ENCODE assay signal across 15 cellular contexts in the genomic region with DNA sequence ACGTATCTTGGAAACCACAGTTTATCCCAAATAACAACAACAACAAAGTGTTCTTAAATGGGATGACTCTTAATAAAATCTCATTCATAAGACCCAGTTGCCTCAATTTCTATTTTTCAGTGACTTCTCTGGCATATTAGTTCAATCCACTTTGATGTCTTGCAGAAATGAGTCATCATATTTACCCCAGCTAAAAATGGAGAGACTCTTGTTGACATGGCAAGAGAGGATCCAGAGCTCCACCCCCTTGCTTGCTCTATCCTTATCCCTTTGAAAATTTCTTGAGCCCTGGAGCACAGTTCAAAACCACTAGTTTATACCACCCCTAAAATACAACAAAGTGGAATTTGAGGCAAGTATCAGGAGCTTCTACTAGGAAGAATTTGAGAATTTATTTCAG. TPM values are rescaled to one million over a fixed set of nuclear protein-coding genes. Genes with fewer than 3 reads are reported as not detected.
"Had no signal": no experiment of that assay in that cellular context is flagged by ENCODE, and none has a peak within 500 bp of the region (broad histone marks: within the 10 kb centered on the region; RNA-seq: fewer than 3 reads in every experiment).

No MANE protein-coding gene starts in this region.

- ATAC-seq: left cardiac atrium, pancreas had no signal

- H3K4me3 ChIP-seq: pancreas, stomach, thoracic aorta had no signal

- DNase-seq: activated B cell treated with CpG ODN at 0.5 μM for 24 hours; activated CD4-positive, alpha-beta T cell treated with anti-CD3 and anti-CD28 coated beads, Interleukin-2, amount 10 ng/mL, durations not matched to agents 24 days and 14 days; activated naive CD4-positive, alpha-beta T cell treated with anti-CD3 and anti-CD28 coated beads, Interleukin-2, amount 10 ng/mL, durations not matched to agents 7 days and 5 days; cortex of kidney; effector memory CD4-positive, alpha-beta T cell; immature natural killer cell; left cardiac atrium; pancreas; stimulated activated CD4-positive, alpha-beta T cell treated with anti-CD3 and anti-CD28 coated beads, Interleukin-15, amount 100 ng/mL, for 24 hours; stimulated activated CD4-positive, alpha-beta T cell treated with anti-CD3 and anti-CD28 coated beads, Interleukin-4, amount 100 ng/mL, for 4 hours; stomach had no signal

- H3K4me1 Mint-ChIP-seq: activated B cell treated with CpG ODN at 0.5 μM for 24 hours; activated CD4-positive, alpha-beta T cell treated with anti-CD3 and anti-CD28 coated beads, Interleukin-2, amount 10 ng/mL, durations not matched to agents 24 days and 14 days; activated naive CD4-positive, alpha-beta T cell treated with anti-CD3 and anti-CD28 coated beads, Interleukin-2, amount 10 ng/mL, durations not matched to agents 7 days and 5 days; central memory CD8-positive, alpha-beta T cell; immature natural killer cell; nephron had no signal

- H3K4me3 Mint-ChIP-seq: activated B cell treated with CpG ODN at 0.5 μM for 24 hours; activated CD4-positive, alpha-beta T cell treated with anti-CD3 and anti-CD28 coated beads, Interleukin-2, amount 10 ng/mL, durations not matched to agents 24 days and 14 days; activated naive CD4-positive, alpha-beta T cell treated with anti-CD3 and anti-CD28 coated beads, Interleukin-2, amount 10 ng/mL, durations not matched to agents 7 days and 5 days; central memory CD8-positive, alpha-beta T cell; immature natural killer cell; nephron; T-helper 1 cell treated with Interleukin-12 subunit alpha and Interleukin-12 subunit beta and Interleukin-4 antibody, amounts not matched to agents 30 μg/mL and 1 μg/mL, for 36 hours had no signal

- H3K27ac Mint-ChIP-seq: activated B cell treated with CpG ODN at 0.5 μM for 24 hours; activated CD4-positive, alpha-beta T cell treated with anti-CD3 and anti-CD28 coated beads, Interleukin-2, amount 10 ng/mL, durations not matched to agents 24 days and 14 days; activated naive CD4-positive, alpha-beta T cell treated with anti-CD3 and anti-CD28 coated beads, Interleukin-2, amount 10 ng/mL, durations not matched to agents 7 days and 5 days; immature natural killer cell; T-helper 1 cell treated with Interleukin-12 subunit alpha and Interleukin-12 subunit beta and Interleukin-4 antibody, amounts not matched to agents 30 μg/mL and 1 μg/mL, for 36 hours had no signal

- H3K36me3 ChIP-seq: pancreas, stomach had no signal

- H3K27me3 Mint-ChIP-seq: activated B cell treated with CpG ODN at 0.5 μM for 24 hours; activated naive CD4-positive, alpha-beta T cell treated with anti-CD3 and anti-CD28 coated beads, Interleukin-2, amount 10 ng/mL, durations not matched to agents 7 days and 5 days; central memory CD8-positive, alpha-beta T cell had no signal

- H3K27me3 ChIP-seq: stomach had no signal

- H3K9me3 ChIP-seq: pancreas, stomach, thoracic aorta had no signal

- H3K27ac ChIP-seq: pancreas, stomach, thoracic aorta had no signal

- H3K4me1 ChIP-seq: pancreas, stomach had no signal

- H3K9me3 Mint-ChIP-seq: activated B cell treated with CpG ODN at 0.5 μM for 24 hours; activated CD4-positive, alpha-beta T cell treated with anti-CD3 and anti-CD28 coated beads, Interleukin-2, amount 10 ng/mL, durations not matched to agents 24 days and 14 days; activated naive CD4-positive, alpha-beta T cell treated with anti-CD3 and anti-CD28 coated beads, Interleukin-2, amount 10 ng/mL, durations not matched to agents 7 days and 5 days; central memory CD8-positive, alpha-beta T cell; nephron; T-helper 1 cell treated with Interleukin-12 subunit alpha and Interleukin-12 subunit beta and Interleukin-4 antibody, amounts not matched to agents 30 μg/mL and 1 μg/mL, for 36 hours had no signal

- H3K36me3 Mint-ChIP-seq: activated naive CD4-positive, alpha-beta T cell treated with anti-CD3 and anti-CD28 coated beads, Interleukin-2, amount 10 ng/mL, durations not matched to agents 7 days and 5 days; immature natural killer cell had no signal

RNA-seq across cellular contexts. Expression of a gene that starts 20.8 kb away (rescaled TPM):
- total RNA-seq: activated CD4-positive, alpha-beta T cell treated with anti-CD3 and anti-CD28 coated beads, Interleukin-2, amount 10 ng/mL, durations not matched to agents 24 days and 14 days had no signal
